Comparison of ENCODE assay signal across 8 cellular contexts in the genomic region with DNA sequence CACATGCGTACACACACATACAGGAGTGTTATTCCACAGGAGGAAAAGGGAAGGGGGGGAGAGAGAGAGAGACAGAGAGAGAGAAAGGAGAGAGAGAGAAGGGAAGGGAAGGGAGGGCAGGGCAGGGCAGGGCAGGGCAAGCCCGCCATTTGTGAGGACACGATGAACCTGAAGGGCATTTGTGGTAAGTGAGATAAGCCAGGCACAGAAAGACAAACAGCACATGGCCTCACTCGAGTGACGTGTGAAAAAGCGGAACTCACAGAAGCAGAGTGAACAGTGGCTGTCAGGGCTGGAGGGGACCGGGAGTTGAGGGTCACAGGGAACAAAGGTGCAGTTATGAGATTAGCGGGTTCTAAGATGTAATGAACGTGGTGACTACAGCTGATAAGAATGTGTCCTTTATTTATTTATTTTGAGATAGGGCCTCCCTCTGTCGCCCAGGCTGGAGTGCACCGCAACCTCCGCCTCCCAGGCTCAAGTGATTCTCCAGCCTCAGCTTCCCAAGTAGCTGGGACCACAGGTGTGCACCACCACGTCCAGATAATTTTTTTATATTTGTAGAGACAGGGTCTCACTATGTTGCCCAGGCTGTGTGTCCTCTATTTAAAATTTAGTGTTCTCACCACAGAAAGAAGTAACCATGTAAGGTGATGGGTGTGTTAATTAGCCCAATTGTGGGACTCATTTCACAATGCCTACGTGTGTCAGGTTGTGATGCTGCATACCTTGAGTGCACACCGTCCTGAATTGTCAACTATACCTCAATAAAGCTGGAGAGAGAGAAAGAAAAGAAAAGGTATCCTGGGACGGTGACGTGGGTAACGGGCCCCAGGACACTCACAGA. TPM values are rescaled to one million over a fixed set of nuclear protein-coding genes. Genes with fewer than 3 reads are reported as not detected.
DNase-seq lines count a peak whose midpoint lies in the region; ATAC-seq and TF ChIP-seq lines count a peak whose summit lies in the region.

No MANE protein-coding gene starts in this region.

- TF ChIP-seq CTCF in HFFc6 (IDR thresholded peaks at IDR 0.05): no peak

- DNase-seq in activated T-cell treated with anti-CD3 and anti-CD28 coated beads, Interleukin-2, amount 50 U/mL, for 4 hours: no peak
- no peak for DNase-seq in activated T-cell treated with anti-CD3 and anti-CD28 coated beads, Interleukin-2, amount 50 U/mL, for 24 hours
- DNase-seq in NOMO-1 (lab: John Stamatoyannopoulos, UW; ENCODE audit: unreplicated experiment in 2 of 2) (peak; percentile 56 to 78), HFFc6 (no peak), NCI-H345 treated with DMSO at 0.1 percent for 48 hours (lab: John Stamatoyannopoulos, UW; ENCODE audit: unreplicated experiment) (no peak)
- DNase-seq in effector memory CD8-positive, alpha-beta T cell: no peak
- no peak for DNase-seq in stimulated activated naive CD8-positive, alpha-beta T cell treated with anti-CD3 and anti-CD28 coated beads, Interleukin-15, amount 100 ng/mL, for 72 hours

- no peaks in the 10 kb centered on the region for H3K9me3 Mint-ChIP-seq in activated T-cell treated with anti-CD3 and anti-CD28 coated beads, Interleukin-2, amount 50 U/mL, for 4 hours
- H3K9me3 Mint-ChIP-seq in activated T-cell treated with anti-CD3 and anti-CD28 coated beads, Interleukin-2, amount 50 U/mL, for 24 hours: no peaks in the 10 kb centered on the region
- H3K9me3 Mint-ChIP-seq in effector memory CD8-positive, alpha-beta T cell: no peaks in the 10 kb centered on the region
- peaks cover 0 to 4% of the 10 kb centered on the region in 2 donors for H3K9me3 Mint-ChIP-seq in stimulated activated naive CD8-positive, alpha-beta T cell treated with anti-CD3 and anti-CD28 coated beads, Interleukin-15, amount 100 ng/mL, for 72 hours
- H3K9me3 Mint-ChIP-seq in HFFc6: peaks cover 6% of the 10 kb centered on the region

- H3K4me3 Mint-ChIP-seq in activated T-cell treated with anti-CD3 and anti-CD28 coated beads, Interleukin-2, amount 50 U/mL, for 4 hours: peak overlapping the region; percentile 54
- no peak overlapping the region for H3K4me3 Mint-ChIP-seq in activated T-cell treated with anti-CD3 and anti-CD28 coated beads, Interleukin-2, amount 50 U/mL, for 24 hours
- H3K4me3 Mint-ChIP-seq in effector memory CD8-positive, alpha-beta T cell: peak overlapping the region; percentile 1 to 71
- peak overlapping the region; percentile 27 to 77 for H3K4me3 Mint-ChIP-seq in stimulated activated naive CD8-positive, alpha-beta T cell treated with anti-CD3 and anti-CD28 coated beads, Interleukin-15, amount 100 ng/mL, for 72 hours
- H3K4me3 Mint-ChIP-seq in HFFc6: no peak overlapping the region

- ATAC-seq in activated T-cell treated with anti-CD3 and anti-CD28 coated beads, Interleukin-2, amount 50 U/mL, for 4 hours: no peak
- peak; percentile 41 for ATAC-seq in effector memory CD8-positive, alpha-beta T cell (replicated peaks)
- peak; percentile 27 for ATAC-seq in stimulated activated naive CD8-positive, alpha-beta T cell treated with anti-CD3 and anti-CD28 coated beads, Interleukin-15, amount 100 ng/mL, for 72 hours
- ATAC-seq in GM18861 (IDR thresholded peaks at IDR 0.05; ENCODE audit: unreplicated experiment): no peak

- H3K27me3 Mint-ChIP-seq in activated T-cell treated with anti-CD3 and anti-CD28 coated beads, Interleukin-2, amount 50 U/mL, for 4 hours (ENCODE audit: low read depth): peaks cover 2% of the 10 kb centered on the region
- peaks cover 3% of the 10 kb centered on the region for H3K27me3 Mint-ChIP-seq in activated T-cell treated with anti-CD3 and anti-CD28 coated beads, Interleukin-2, amount 50 U/mL, for 24 hours
- H3K27me3 Mint-ChIP-seq in effector memory CD8-positive, alpha-beta T cell: peaks cover 0 to 10% of the 10 kb centered on the region in 2 donors
- H3K27me3 Mint-ChIP-seq in stimulated activated naive CD8-positive, alpha-beta T cell treated with anti-CD3 and anti-CD28 coated beads, Interleukin-15, amount 100 ng/mL, for 72 hours: no peaks in the 10 kb centered on the region
- H3K27me3 Mint-ChIP-seq in HFFc6 (ENCODE audit: insufficient read depth): peaks cover 16% of the 10 kb centered on the region

- no peak overlapping the region for H3K27ac Mint-ChIP-seq in activated T-cell treated with anti-CD3 and anti-CD28 coated beads, Interleukin-2, amount 50 U/mL, for 24 hours
- no peak overlapping the region for H3K27ac Mint-ChIP-seq in effector memory CD8-positive, alpha-beta T cell
- peak overlapping the region; percentile 23 to 50 for H3K27ac Mint-ChIP-seq in stimulated activated naive CD8-positive, alpha-beta T cell treated with anti-CD3 and anti-CD28 coated beads, Interleukin-15, amount 100 ng/mL, for 72 hours
- no peak overlapping the region for H3K27ac Mint-ChIP-seq in HFFc6

- H3K4me1 Mint-ChIP-seq in activated T-cell treated with anti-CD3 and anti-CD28 coated beads, Interleukin-2, amount 50 U/mL, for 4 hours (ENCODE audit: low read depth): peaks cover 42% of the 10 kb centered on the region
- H3K4me1 Mint-ChIP-seq in activated T-cell treated with anti-CD3 and anti-CD28 coated beads, Interleukin-2, amount 50 U/mL, for 24 hours (ENCODE audit: low read depth): peaks cover 37% of the 10 kb centered on the region
- peaks cover 23 to 26% of the 10 kb centered on the region in 2 donors for H3K4me1 Mint-ChIP-seq in effector memory CD8-positive, alpha-beta T cell (ENCODE audit: low read depth in 2 of 2)
- peaks cover 46% of the 10 kb centered on the region for H3K4me1 Mint-ChIP-seq in stimulated activated naive CD8-positive, alpha-beta T cell treated with anti-CD3 and anti-CD28 coated beads, Interleukin-15, amount 100 ng/mL, for 72 hours
- no peaks in the 10 kb centered on the region for H3K4me1 Mint-ChIP-seq in HFFc6 (ENCODE audit: low read depth)

- no peaks in the 10 kb centered on the region for H3K36me3 Mint-ChIP-seq in activated T-cell treated with anti-CD3 and anti-CD28 coated beads, Interleukin-2, amount 50 U/mL, for 4 hours (ENCODE audit: insufficient read depth)
- no peaks in the 10 kb centered on the region for H3K36me3 Mint-ChIP-seq in activated T-cell treated with anti-CD3 and anti-CD28 coated beads, Interleukin-2, amount 50 U/mL, for 24 hours (ENCODE audit: low read depth)
- peaks cover 25% of the 10 kb centered on the region for H3K36me3 Mint-ChIP-seq in effector memory CD8-positive, alpha-beta T cell (ENCODE audit: insufficient read depth)
- peaks cover 4% of the 10 kb centered on the region; the same call in 1 of the 2 replicates for H3K36me3 Mint-ChIP-seq in HFFc6 (ENCODE audit: low read depth)

RNA-seq across cellular contexts. Expression of a gene that starts 18.7 kb away (rescaled TPM):
- 100 to 1,000 TPM in 2 of 3 donors, 10 to 100 TPM in 1; 95.8 to 112 (median 104) TPM for total RNA-seq in activated T-cell treated with anti-CD3 and anti-CD28 coated beads, Interleukin-2, amount 50 U/mL, for 4 hours
- 10 to 100 TPM; 25.1 to 34.0 (median 30.1) TPM for total RNA-seq in HFFc6 (2021; fragmentation: NEBNext Ultra II Directional; extraction: Animal tissue kit (Norgen Biotek cat#: 25700))

Comparison
In these comparisons a context has a peak if more than half of its experiments do, and no peak if none do; other contexts are left out.
1. H3K4me3 Mint-ChIP-seq: peak in activated T-cell treated with anti-CD3 and anti-CD28 coated beads, Interleukin-2, amount 50 U/mL, for 4 hours (single experiment), effector memory CD8-positive, alpha-beta T cell (2 of 2) and stimulated activated naive CD8-positive, alpha-beta T cell treated with anti-CD3 and anti-CD28 coated beads, Interleukin-15, amount 100 ng/mL, for 72 hours (2 of 2); none in activated T-cell treated with anti-CD3 and anti-CD28 coated beads, Interleukin-2, amount 50 U/mL, for 24 hours (single experiment) and HFFc6 (single experiment).
2. ATAC-seq: peak in effector memory CD8-positive, alpha-beta T cell (single experiment) and stimulated activated naive CD8-positive, alpha-beta T cell treated with anti-CD3 and anti-CD28 coated beads, Interleukin-15, amount 100 ng/mL, for 72 hours (single experiment); none in activated T-cell treated with anti-CD3 and anti-CD28 coated beads, Interleukin-2, amount 50 U/mL, for 4 hours (0 of 2) and GM18861 (single experiment).
3. DNase-seq: peak in NOMO-1 (2 of 2); none in activated T-cell treated with anti-CD3 and anti-CD28 coated beads, Interleukin-2, amount 50 U/mL, for 4 hours (single experiment), activated T-cell treated with anti-CD3 and anti-CD28 coated beads, Interleukin-2, amount 50 U/mL, for 24 hours (single experiment), effector memory CD8-positive, alpha-beta T cell (0 of 3), stimulated activated naive CD8-positive, alpha-beta T cell treated with anti-CD3 and anti-CD28 coated beads, Interleukin-15, amount 100 ng/mL, for 72 hours (0 of 2), HFFc6 (single experiment) and NCI-H345 treated with DMSO at 0.1 percent for 48 hours (single experiment).
4. H3K27ac Mint-ChIP-seq: peak in stimulated activated naive CD8-positive, alpha-beta T cell treated with anti-CD3 and anti-CD28 coated beads, Interleukin-15, amount 100 ng/mL, for 72 hours (2 of 2); none in activated T-cell treated with anti-CD3 and anti-CD28 coated beads, Interleukin-2, amount 50 U/mL, for 24 hours (single experiment), effector memory CD8-positive, alpha-beta T cell (0 of 2) and HFFc6 (single experiment).